Comparison of ENCODE assay signal across 8 cellular contexts in genomic region chr11:119101759-119102423, GRCh38. TPM values are rescaled to one million over a fixed set of nuclear protein-coding genes. Genes with fewer than 3 reads are reported as not detected.
DNase-seq lines count a peak whose midpoint lies in the region; ATAC-seq and TF ChIP-seq lines count a peak whose summit lies in the region.

TSS of gene DPAGT1 (minus strand) at chr11:119101853. CDS start at chr11:119101655, 198 bp downstream.

- ATAC-seq in GM19351 (IDR thresholded peaks at IDR 0.05; ENCODE audit: unreplicated experiment) (peak; percentile 79), HG03520 (IDR thresholded peaks at IDR 0.05; ENCODE audit: unreplicated experiment) (peak; percentile 69), left lobe of liver (peak; percentile 89)

- H3K4me3 ChIP-seq in BE2C (ENCODE audit: low read depth, low read length), result peak within 1 kb of the TSS; percentile 97

- H3K4me1 ChIP-seq in BE2C, result peaks cover 6% of the 10 kb centered on the region

- peaks cover 14% of the 10 kb centered on the region for H3K36me3 ChIP-seq in BE2C

- no peaks in the 10 kb centered on the region for H3K27me3 ChIP-seq in BE2C

- no peaks in the 10 kb centered on the region for H3K9me3 ChIP-seq in BE2C

- TF ChIP-seq CTCF in BE2C (IDR thresholded peaks at IDR 0.05; ENCODE audit: low read depth, low read length), result no peak

- DNase-seq in BE2C (peak; percentile 93), NCI-H69 (lab: John Stamatoyannopoulos, UW) (peak; percentile 99), dermis blood vessel endothelial cell (peak; percentile 98), left lobe of liver (ENCODE audit: low spot score) (peak; percentile 90)
- peak; percentile 80 for DNase-seq in activated CD4-positive, alpha-beta T cell treated with anti-CD3 and anti-CD28 coated beads, Interleukin-2, amount 50 U/mL, for 1 hour
- peak; percentile 87 to 89 for DNase-seq in stimulated activated CD4-positive, alpha-beta T cell treated with anti-CD3 and anti-CD28 coated beads, Interleukin-2, amount 100 ng/mL, for 24 hours

RNA-seq across cellular contexts. Expression of gene DPAGT1, which starts in this region (rescaled TPM):
- polyA plus RNA-seq in BE2C (2012; ENCODE audit: insufficient read depth, insufficient read length, low read depth), result 101 TPM
- total RNA-seq in dermis blood vessel endothelial cell, result 21.3 and 50.6 TPM in 2 replicates
- 34.3 TPM for total RNA-seq in left lobe of liver

Comparison
In these comparisons a context has a peak if more than half of its experiments do, and no peak if none do; other contexts are left out.
1. Peak in every context shown above with its lines: DNase-seq, ATAC-seq and H3K4me3 ChIP-seq.